In the genomic region with DNA sequence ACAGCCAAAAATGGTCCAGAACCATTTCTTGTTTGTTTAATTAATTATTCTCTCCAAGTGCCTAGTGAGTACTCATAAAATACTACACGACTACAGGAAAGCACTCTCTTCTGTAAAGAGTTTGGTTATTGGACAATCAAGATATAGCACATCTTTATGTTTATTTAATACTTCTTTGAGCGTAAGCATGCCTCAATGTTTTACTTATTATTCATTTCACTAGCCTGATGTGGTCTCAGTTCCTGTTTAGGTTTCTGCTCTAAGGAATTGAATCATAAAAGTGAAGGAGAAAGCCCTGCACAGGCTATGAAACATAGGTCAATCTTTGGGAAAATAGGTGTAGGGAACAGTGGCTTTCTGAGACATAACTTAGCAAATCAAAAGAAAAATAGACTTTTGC, we compare ENCODE assay signal across 29 cellular contexts. TPM values are rescaled to one million over a fixed set of nuclear protein-coding genes. Genes with fewer than 3 reads are reported as not detected.
DNase-seq lines count a peak whose midpoint lies in the region; ATAC-seq and TF ChIP-seq lines count a peak whose summit lies in the region.
"Had no signal": no experiment of that assay in that cellular context is flagged by ENCODE, and none has a peak within 500 bp of the region (broad histone marks: within the 10 kb centered on the region; RNA-seq: fewer than 3 reads in every experiment).

No MANE protein-coding gene starts in this region.

- H3K27ac Mint-ChIP-seq in GM23338: no peak overlapping the region
- H3K27ac Mint-ChIP-seq: activated CD8-positive, alpha-beta memory T cell treated with anti-CD3 and anti-CD28 coated beads, Interleukin-2, amount 10 ng/mL, durations not matched to agents 7 days and 5 days; activated naive CD8-positive, alpha-beta T cell treated with anti-CD3 and anti-CD28 coated beads, Interleukin-2, amount 10 ng/mL, durations not matched to agents 7 days and 5 days; IgD-negative memory B cell; naive thymus-derived CD4-positive, alpha-beta T cell; T-cell; WTC11 had no signal

- H3K9me2 ChIP-seq in GM23338 (ENCODE audit: insufficient read depth): no peaks in the 10 kb centered on the region

- no peaks in the 10 kb centered on the region; the same call in 2 of the 3 replicates for H3K9me3 Mint-ChIP-seq in GM23338
- H3K9me3 Mint-ChIP-seq: activated T-cell treated with anti-CD3 and anti-CD28 coated beads, Interleukin-2, amount 50 U/mL, for 4 hours; IgD-negative memory B cell had no signal

- DNase-seq in GM23338 (ENCODE audit: low spot score): no peak
- DNase-seq in HPDE6-E6E7 (ENCODE audit: extremely low spot score): no peak
- DNase-seq in nucleus accumbens (lab: John Stamatoyannopoulos, UW): no peak
- DNase-seq: activated CD4-positive, alpha-beta T cell treated with anti-CD3 and anti-CD28 coated beads, Interleukin-2, amount 50 U/mL, for 4 hours; activated CD8-positive, alpha-beta memory T cell treated with anti-CD3 and anti-CD28 coated beads, Interleukin-2, amount 10 ng/mL, durations not matched to agents 7 days and 5 days; activated gamma-delta T cell treated with Interleukin-2 at 50 U/mL for 16 hours; activated naive CD8-positive, alpha-beta T cell treated with anti-CD3 and anti-CD28 coated beads, Interleukin-2, amount 10 ng/mL, durations not matched to agents 7 days and 5 days; activated T-cell treated with anti-CD3 and anti-CD28 coated beads, Interleukin-2, amount 50 U/mL, for 4 hours; aorta; COR-L47; gastrocnemius medialis; GDM1; lower lobe of right lung; naive thymus-derived CD4-positive, alpha-beta T cell; NCI-H1694 treated with DMSO at 0.1 percent for 48 hours; NCI-H446; right lobe of liver; stimulated activated CD8-positive, alpha-beta memory T cell treated with anti-CD3 and anti-CD28 coated beads, Interleukin-4, amount 100 ng/mL, for 48 hours; T-cell had no signal

- no peaks in the 10 kb centered on the region for H3K36me3 ChIP-seq in GM23338 (ENCODE audit: insufficient read depth)
- H3K36me3 ChIP-seq: BLaER1, gastrocnemius medialis, lower lobe of right lung, prostate gland, right lobe of liver, tibial nerve had no signal

- peaks cover 2% of the 10 kb centered on the region; the same call in 2 of the 3 replicates for H3K4me1 Mint-ChIP-seq in GM23338
- H3K4me1 Mint-ChIP-seq: activated naive CD8-positive, alpha-beta T cell treated with anti-CD3 and anti-CD28 coated beads, Interleukin-2, amount 10 ng/mL, durations not matched to agents 7 days and 5 days; naive thymus-derived CD4-positive, alpha-beta T cell; T-cell had no signal

- H3K27ac ChIP-seq in GM23338 (ENCODE audit: low read depth): no peak overlapping the region
- H3K27ac ChIP-seq: BLaER1, gastrocnemius medialis, GM23248, lower lobe of right lung, prostate gland, right lobe of liver, tibial nerve had no signal

- no peaks in the 10 kb centered on the region for H3F3A ChIP-seq in GM23338 (replicated peaks; ENCODE audit: low read depth)

- ATAC-seq in GM18868 (IDR thresholded peaks at IDR 0.05; ENCODE audit: unreplicated experiment) (peak; percentile 80), HG02759 (IDR thresholded peaks at IDR 0.05; ENCODE audit: unreplicated experiment) (peak; percentile 63), HG03565 (IDR thresholded peaks at IDR 0.05; ENCODE audit: unreplicated experiment) (peak; percentile 43), GM23338 (no peak), GM19023 (IDR thresholded peaks at IDR 0.05; ENCODE audit: unreplicated experiment) (no peak)
- ATAC-seq: activated CD8-positive, alpha-beta memory T cell treated with anti-CD3 and anti-CD28 coated beads, Interleukin-2, amount 10 ng/mL, durations not matched to agents 7 days and 5 days; gastrocnemius medialis; lower lobe of right lung; naive thymus-derived CD4-positive, alpha-beta T cell; right lobe of liver; T-cell; WTC11 had no signal

- TF ChIP-seq CTCF in GM23338 (conservative IDR thresholded peaks at IDR 0.05; ENCODE audit: low read depth in 2 of 2): no peak

- H3K36me3 Mint-ChIP-seq in GM23338 (ENCODE audit: low read depth): no peaks in the 10 kb centered on the region
- H3K36me3 Mint-ChIP-seq: activated naive CD8-positive, alpha-beta T cell treated with anti-CD3 and anti-CD28 coated beads, Interleukin-2, amount 10 ng/mL, durations not matched to agents 7 days and 5 days; IgD-negative memory B cell; naive thymus-derived CD4-positive, alpha-beta T cell; T-cell; WTC11 had no signal

- H3K4me3 Mint-ChIP-seq in GM23338: no peak overlapping the region
- H3K4me3 Mint-ChIP-seq: activated CD8-positive, alpha-beta memory T cell treated with anti-CD3 and anti-CD28 coated beads, Interleukin-2, amount 10 ng/mL, durations not matched to agents 7 days and 5 days; activated naive CD8-positive, alpha-beta T cell treated with anti-CD3 and anti-CD28 coated beads, Interleukin-2, amount 10 ng/mL, durations not matched to agents 7 days and 5 days; activated T-cell treated with anti-CD3 and anti-CD28 coated beads, Interleukin-2, amount 50 U/mL, for 4 hours; IgD-negative memory B cell; naive thymus-derived CD4-positive, alpha-beta T cell; T-cell; WTC11 had no signal

- no peaks in the 10 kb centered on the region for H3K27me3 Mint-ChIP-seq in GM23338 (ENCODE audit: insufficient read depth, low read depth, poor library complexity)
- H3K27me3 Mint-ChIP-seq: activated CD8-positive, alpha-beta memory T cell treated with anti-CD3 and anti-CD28 coated beads, Interleukin-2, amount 10 ng/mL, durations not matched to agents 7 days and 5 days; activated naive CD8-positive, alpha-beta T cell treated with anti-CD3 and anti-CD28 coated beads, Interleukin-2, amount 10 ng/mL, durations not matched to agents 7 days and 5 days; naive thymus-derived CD4-positive, alpha-beta T cell had no signal

- no peaks in the 10 kb centered on the region for H3K4me1 ChIP-seq in GM23338 (ENCODE audit: insufficient read depth)
- H3K4me1 ChIP-seq: BLaER1, gastrocnemius medialis, lower lobe of right lung, prostate gland, right lobe of liver, tibial nerve had no signal

- H3K27me3 ChIP-seq in GM23338 (ENCODE audit: insufficient read depth): no peaks in the 10 kb centered on the region
- H3K27me3 ChIP-seq: BLaER1, gastrocnemius medialis, right lobe of liver, tibial nerve had no signal

- no peaks in the 10 kb centered on the region for H4K20me1 ChIP-seq in GM23338 (replicated peaks; ENCODE audit: insufficient read depth)
- H4K20me1 ChIP-seq: BLaER1 had no signal

- H3K79me2 ChIP-seq in GM23338 (replicated peaks; ENCODE audit: insufficient read depth): no peaks in the 10 kb centered on the region

- H3K4me2 ChIP-seq in GM23338: no peak overlapping the region
- H3K4me2 ChIP-seq: BLaER1 had no signal

- H3K4me3 ChIP-seq in GM23338: no peak overlapping the region
- H3K4me3 ChIP-seq: BLaER1, gastrocnemius medialis, GM23248, lower lobe of right lung, prostate gland, right lobe of liver, tibial nerve had no signal

- H2AFZ ChIP-seq in GM23338: no peak overlapping the region
- H2AFZ ChIP-seq: GM23248 had no signal

RNA-seq across cellular contexts. Expression of a gene that starts 45.9 kb away (rescaled TPM):
- total RNA-seq in GM23338 (2014; rRNA removed; shearing (Covaris generic)): 65.2 and 68.7 TPM in 2 replicates
- polyA plus RNA-seq in GM23338 (2016; fragmentation: Nextera tagmentation; extraction: Ambion mirVana): 84.7 and 88.4 TPM in 2 replicates

Comparison
In these comparisons a context has a peak if more than half of its experiments do, and no peak if none do; other contexts are left out.
1. ATAC-seq: peak in GM18868 (single experiment), HG02759 (single experiment) and HG03565 (single experiment); none in GM23338 (single experiment) and GM19023 (single experiment).